19 cellular contexts compared by ENCODE assay signal in genomic region chr1:15692121-15692682, GRCh38. TPM values are rescaled to one million over a fixed set of nuclear protein-coding genes. Genes with fewer than 3 reads are reported as not detected.
DNase-seq lines count a peak whose midpoint lies in the region; ATAC-seq, FAIRE-seq and TF ChIP-seq lines count a peak whose summit lies in the region.
"Had no signal": no experiment of that assay in that cellular context is flagged by ENCODE, and none has a peak within 500 bp of the region (broad histone marks: within the 10 kb centered on the region; RNA-seq: fewer than 3 reads in every experiment).

No MANE protein-coding gene starts in this region.

- in situ Hi-C loops in HepG2 (cut with HindIII; ENCODE audit: extremely low pct_ligation_motif_present, low pct_unique_long_range_greater_than_20kb) = no loop called here

- H3K27me3 ChIP-seq in liver (ENCODE audit: control insufficient read depth in 4 of 4, insufficient read depth in 4 of 4, low read length in 3 of 4) (no peaks in the 10 kb centered on the region), HepG2 (ENCODE audit: control insufficient read depth in 1 of 2, insufficient read depth in 2 of 2, low read length in 2 of 2) (no peaks in the 10 kb centered on the region), vagina (no peaks in the 10 kb centered on the region)

- peaks cover 31% of the 10 kb centered on the region for H3K4me1 Mint-ChIP-seq in chondrocyte (ENCODE audit: low read depth)

- H3K9me3 ChIP-seq in liver (ENCODE audit: control insufficient read depth in 4 of 4, low read length in 3 of 4) (no peaks in the 10 kb centered on the region), HepG2 (ENCODE audit: low read length) (no peaks in the 10 kb centered on the region), vagina (no peaks in the 10 kb centered on the region)

- FAIRE-seq in HepG2 (lab: Jason Lieb, UNC) (no peak), GM12891 (lab: Jason Lieb, UNC) (no peak)
- FAIRE-seq: urothelium cell line had no signal

- H3K9ac ChIP-seq in liver (ENCODE audit: low read depth in 1 of 2, low read length in 2 of 2) (no peak overlapping the region), HepG2 (ENCODE audit: insufficient read depth, low read depth, low read length) (no peak overlapping the region)

- H3K9me3 Mint-ChIP-seq in chondrocyte (ENCODE audit: low read depth) = no peaks in the 10 kb centered on the region

- H3K4me3 ChIP-seq in liver (ENCODE audit: low read depth in 1 of 3, low read length in 3 of 3) = no peak overlapping the region
- H3K4me3 ChIP-seq in HepG2 (replicated peaks in 1 of 3; ENCODE audit: insufficient read depth in 1 of 3, low read depth in 2 of 3, low read length in 3 of 3) = no peak overlapping the region
- H3K4me3 ChIP-seq in vagina = no peak overlapping the region

- H2AFZ ChIP-seq in HepG2 (ENCODE audit: low read length) = no peak overlapping the region

- H3K4me1 ChIP-seq in liver (ENCODE audit: control insufficient read depth in 4 of 4, insufficient read depth in 4 of 4, low read length in 3 of 4) = peaks cover 0 to 5% (median 0%) of the 10 kb centered on the region in 4 donors
- H3K4me1 ChIP-seq in HepG2 (ENCODE audit: insufficient read depth, low read length) = peaks cover 9% of the 10 kb centered on the region; the same call in 1 of the 2 replicates
- H3K4me1 ChIP-seq in vagina = peaks cover 58% of the 10 kb centered on the region

- H3K4me3 Mint-ChIP-seq in chondrocyte (ENCODE audit: unreplicated experiment) = no peak overlapping the region

- H4K20me1 ChIP-seq in HepG2 (ENCODE audit: insufficient read depth, low read length) = no peaks in the 10 kb centered on the region

- no peaks in the 10 kb centered on the region for H3K36me3 ChIP-seq in liver (ENCODE audit: control insufficient read depth in 4 of 4, insufficient read depth in 3 of 4, low read depth in 1 of 4, low read length in 3 of 4)
- H3K36me3 ChIP-seq in HepG2 (replicated peaks in 1 of 2; ENCODE audit: control insufficient read depth in 1 of 2, insufficient read depth in 2 of 2, low read length in 2 of 2) = peaks cover 5 to 10% of the 10 kb centered on the region in 2 experiments; a peak in 4 of 5 replicates
- H3K36me3 ChIP-seq in vagina = no peaks in the 10 kb centered on the region

- POLR2A ChIA-PET in HepG2 (lab: Yijun Ruan, JAX) = no interaction called here
- POLR2A ChIA-PET in HEK293T (lab: Yijun Ruan, JAX) = interaction anchor here (0.7 kb wide), 1 partner anchor 304 kb away, joined by 3 read pairs; no protein-coding TSS in a partner anchor

- peak overlapping the region; percentile 75 for H3K27ac Mint-ChIP-seq in chondrocyte (ENCODE audit: unreplicated experiment)

- TF ChIP-seq POLR2A in HepG2 (IDR thresholded peaks at IDR 0.05; ENCODE audit: insufficient read depth in 1 of 2, low read depth in 2 of 2, low read length in 2 of 2) (no peak), vagina (IDR thresholded peaks at IDR 0.05) (no peak), GM12891 (IDR thresholded peaks at IDR 0.05; ENCODE audit: low read depth, low read length) (no peak)

- no peaks in the 10 kb centered on the region for H3K27me3 Mint-ChIP-seq in chondrocyte (ENCODE audit: low read depth)

- WGBS in liver = 69% methylated on average over 5 of the region's 5 CpGs
- WGBS in HepG2 (ENCODE audit: low lambda C conversion rate) = 93% methylated on average over 5 of the region's 5 CpGs

- TF ChIP-seq CTCF in liver (IDR thresholded peaks at IDR 0.05; ENCODE audit: low read depth, low read length, missing input control) (no peak), HepG2 (CRISPR knock-in tag; IDR thresholded peaks at IDR 0.05) (no peak), chondrocyte (IDR thresholded peaks at IDR 0.05) (no peak), vagina (IDR thresholded peaks at IDR 0.05) (no peak)

- H3K79me2 ChIP-seq in HepG2 (ENCODE audit: insufficient read depth, low read length) = peaks cover 24% of the 10 kb centered on the region

- TF ChIP-seq EP300 in HepG2 (IDR thresholded peaks at IDR 0.05; ENCODE audit: low read depth in 2 of 2, low read length in 2 of 2) (no peak), HepG2 (CRISPR knock-in tag; IDR thresholded peaks at IDR 0.05; ENCODE audit: borderline replicate concordance) (no peak)

- intact Hi-C loops in HepG2 (cut with micrococcal nuclease; ENCODE audit: unreplicated experiment) (no loop called here), vagina (cut with DNase I) (no loop called here)

- no TSS peak for BruUV-seq in HepG2 (replicated peaks; lab: Mats Ljungman, UMichigan)

- no peak for DNase-seq in HepG2 (ENCODE audit: low spot score)
- no peak for DNase-seq in chondrocyte (ENCODE audit: low spot score)
- DNase-seq in lung microvascular endothelial cell (ENCODE audit: low read depth in 2 of 2) = peak; percentile 31 to 44
- no peak for DNase-seq in vagina (ENCODE audit: extremely low spot score in 2 of 2)
- no peak for DNase-seq in NCI-H82 treated with DMSO at 0.1 percent for 48 hours (lab: John Stamatoyannopoulos, UW; ENCODE audit: unreplicated experiment)
- DNase-seq in GM12891 (ENCODE audit: insufficient read length, low spot score) = no peak
- DNase-seq in HEK293T (ENCODE audit: extremely low spot score) = no peak
- DNase-seq: activated CD4-positive, alpha-beta T cell treated with anti-CD3 and anti-CD28 coated beads for 48 hours; activated effector memory CD4-positive, alpha-beta T cell treated with Interleukin-2 at 50 U/mL for 16 hours; central memory CD4-positive, alpha-beta T cell; DND-41; mammary epithelial cell; NCI-H1092 treated with DMSO at 0.1 percent for 48 hours; OCI-M1; stimulated activated CD8-positive, alpha-beta memory T cell treated with anti-CD3 and anti-CD28 coated beads, Interleukin-4, amount 100 ng/mL, for 48 hours had no signal

- H3K27ac ChIP-seq in liver (ENCODE audit: low read depth in 1 of 2, low read length in 2 of 2) (no peak overlapping the region), HepG2 (ENCODE audit: extremely low read length, insufficient read depth, low read length) (no peak overlapping the region), vagina (peak overlapping the region; percentile 39)

- H3K4me2 ChIP-seq in HepG2 (ENCODE audit: low read depth, low read length) = no peak overlapping the region

- peaks cover 3% of the 10 kb centered on the region for H3K36me3 Mint-ChIP-seq in chondrocyte (ENCODE audit: low read depth)

- TF ChIP-seq RAD21 in liver (IDR thresholded peaks at IDR 0.05) = peak in 1 of 2 donors; percentile 8
- TF ChIP-seq RAD21 in HepG2 (CRISPR knock-in tag; IDR thresholded peaks at IDR 0.05) = no peak

- CTCF ChIA-PET in HepG2 (lab: Yijun Ruan, JAX; ENCODE audit: low intra/inter-chr PET ratio, low total read pairs) = no interaction called here
- CTCF ChIA-PET in HEK293T (lab: Yijun Ruan, JAX) = no interaction called here

- no peak for ATAC-seq in HepG2
- ATAC-seq: esophagus mucosa had no signal

RNA-seq across cellular contexts. Expression of gene PLEKHM2, which starts 8.1 kb away (rescaled TPM):
- total RNA-seq in liver (10 to 100 TPM; 18.9 to 22.6 TPM), HepG2 (2016; rRNA removed; fragmentation: Illumina TruSeq; extraction: Trizol) (16.0 and 16.5 TPM in 2 replicates), chondrocyte (63.6 to 68.3 TPM (median 66.0 TPM) in 3 replicates), lung microvascular endothelial cell (34.2 and 44.2 TPM in 2 replicates), vagina (56.2 TPM)
- polyA plus RNA-seq in liver (10 to 100 TPM in 1 of 2 donors, 1 to 10 TPM in 1; 4.1 to 15.1 TPM), HepG2 (2011; rRNA removed) (27.3 and 34.0 TPM in 2 replicates)
- total RNA-seq in HepG2 (2016; cell fraction: cytosol; rRNA removed; fragmentation: Illumina TruSeq; extraction: Trizol; ENCODE audit: low read depth) = 8.1 TPM in 2 replicates
- 13.6 and 18.8 TPM in 2 replicates for total RNA-seq in HepG2 (2016; cell fraction: insoluble cytoplasmic fraction; rRNA removed; fragmentation: Illumina TruSeq; extraction: Trizol)
- 24.3 and 24.5 TPM in 2 replicates for total RNA-seq in HepG2 (2016; cell fraction: membrane; rRNA removed; fragmentation: Illumina TruSeq; extraction: Trizol)
- total RNA-seq in HepG2 (2016; cell fraction: nucleus; rRNA removed; fragmentation: Illumina TruSeq; extraction: Trizol) = 11.3 and 15.4 TPM in 2 replicates
- 18.9 and 29.3 TPM in 2 replicates for polyA plus RNA-seq in HepG2 (2011; cell fraction: cytosol; rRNA removed)
- polyA plus RNA-seq in HepG2 (2011; cell fraction: nucleus; rRNA removed) = 58.0 and 66.7 TPM in 2 replicates
- 15.7 and 19.3 TPM in 2 replicates for polyA plus RNA-seq in HepG2 (2012)
- 8.8 and 9.4 TPM in 2 replicates for polyA plus RNA-seq in HepG2 (2016; cell fraction: cytosol; fragmentation: Illumina TruSeq; extraction: Trizol; ENCODE audit: low read depth)
- 16.1 and 23.7 TPM in 2 replicates for polyA plus RNA-seq in HepG2 (2016; cell fraction: insoluble cytoplasmic fraction; fragmentation: Illumina TruSeq; extraction: Trizol; ENCODE audit: low read depth)
- 20.7 and 24.2 TPM in 2 replicates for polyA plus RNA-seq in HepG2 (2016; cell fraction: membrane; fragmentation: Illumina TruSeq; extraction: Trizol; ENCODE audit: low read depth)
- 32.6 and 36.7 TPM in 2 replicates for polyA plus RNA-seq in HepG2 (2016; cell fraction: nucleus; fragmentation: Illumina TruSeq; extraction: Trizol; ENCODE audit: insufficient read depth, low read depth)
- 51.5 and 64.7 TPM in 2 replicates for polyA minus RNA-seq in HepG2 (2011; rRNA and poly(A)+ RNA removed; ENCODE audit: low replicate concordance)
- 18.3 and 18.9 TPM in 2 replicates for polyA minus RNA-seq in HepG2 (2011; cell fraction: cytosol; rRNA and poly(A)+ RNA removed)
- 8.8 and 9.9 TPM in 2 replicates for polyA minus RNA-seq in HepG2 (2011; cell fraction: nucleus; rRNA and poly(A)+ RNA removed)
- 27.3 TPM for polyA plus RNA-seq in GM12891 (2012; ENCODE audit: low read depth, missing spikeins)

RNA-seq across cellular contexts. Expression of gene SLC25A34, which starts 43.9 kb away (rescaled TPM):
- 1 to 10 TPM in 1 of 2 donors, under 1 TPM in 1; 0.79 to 7.3 TPM for total RNA-seq in liver
- polyA plus RNA-seq in liver = 1 to 10 TPM; 1.8 to 3.1 TPM
- 0.13 TPM in 1 of 2 replicates, not detected in the other for total RNA-seq in HepG2 (2016; rRNA removed; fragmentation: Illumina TruSeq; extraction: Trizol)
- total RNA-seq in HepG2 (2016; cell fraction: cytosol; rRNA removed; fragmentation: Illumina TruSeq; extraction: Trizol; ENCODE audit: low read depth) = not detected in 2 replicates
- total RNA-seq in HepG2 (2016; cell fraction: insoluble cytoplasmic fraction; rRNA removed; fragmentation: Illumina TruSeq; extraction: Trizol) = 0.13 and 0.15 TPM in 2 replicates
- total RNA-seq in HepG2 (2016; cell fraction: membrane; rRNA removed; fragmentation: Illumina TruSeq; extraction: Trizol) = 0.09 TPM in 1 of 2 replicates, not detected in the other
- 0.41 TPM in 1 of 2 replicates, not detected in the other for total RNA-seq in HepG2 (2016; cell fraction: nucleus; rRNA removed; fragmentation: Illumina TruSeq; extraction: Trizol)
- 0.18 TPM in 2 replicates for polyA plus RNA-seq in HepG2 (2011; rRNA removed)
- 0.12 and 0.16 TPM in 2 replicates for polyA plus RNA-seq in HepG2 (2011; cell fraction: cytosol; rRNA removed)
- polyA plus RNA-seq in HepG2 (2011; cell fraction: nucleus; rRNA removed) = 0.33 and 0.35 TPM in 2 replicates
- 0.07 TPM in 1 of 2 replicates, not detected in the other for polyA plus RNA-seq in HepG2 (2012)
- not detected in 2 replicates for polyA plus RNA-seq in HepG2 (2016; cell fraction: cytosol; fragmentation: Illumina TruSeq; extraction: Trizol; ENCODE audit: low read depth)
- 0.10 TPM in 1 of 2 replicates, not detected in the other for polyA plus RNA-seq in HepG2 (2016; cell fraction: insoluble cytoplasmic fraction; fragmentation: Illumina TruSeq; extraction: Trizol; ENCODE audit: low read depth)
- 0.08 TPM in 1 of 2 replicates, not detected in the other for polyA plus RNA-seq in HepG2 (2016; cell fraction: membrane; fragmentation: Illumina TruSeq; extraction: Trizol; ENCODE audit: low read depth)
- 0.15 and 0.21 TPM in 2 replicates for polyA plus RNA-seq in HepG2 (2016; cell fraction: nucleus; fragmentation: Illumina TruSeq; extraction: Trizol; ENCODE audit: insufficient read depth, low read depth)
- polyA minus RNA-seq in HepG2 (2011; rRNA and poly(A)+ RNA removed; ENCODE audit: low replicate concordance) = 0.04 and 0.42 TPM in 2 replicates
- polyA minus RNA-seq in HepG2 (2011; cell fraction: cytosol; rRNA and poly(A)+ RNA removed) = not detected in 2 replicates
- 0.12 TPM in 1 of 2 replicates, not detected in the other for polyA minus RNA-seq in HepG2 (2011; cell fraction: nucleus; rRNA and poly(A)+ RNA removed)
- total RNA-seq in chondrocyte = 0.90 to 1.9 TPM (median 1.3 TPM) in 3 replicates
- total RNA-seq in lung microvascular endothelial cell = 0.22 and 0.60 TPM in 2 replicates
- 3.2 TPM for total RNA-seq in vagina
- 0.42 TPM for polyA plus RNA-seq in GM12891 (2012; ENCODE audit: low read depth, missing spikeins)

RNA-seq across cellular contexts. Expression of gene TMEM82, which starts 50.1 kb away (rescaled TPM):
- total RNA-seq in liver (1 to 10 TPM; 5.6 to 5.8 TPM), HepG2 (2016; rRNA removed; fragmentation: Illumina TruSeq; extraction: Trizol) (0.29 and 0.97 TPM in 2 replicates), chondrocyte (not detected in 3 replicates), lung microvascular endothelial cell (not detected in 2 replicates), vagina (not detected)
- polyA plus RNA-seq in liver (10 to 100 TPM; 20.9 to 26.3 TPM), HepG2 (2011; rRNA removed) (0.24 and 0.40 TPM in 2 replicates)
- 0.71 and 0.79 TPM in 2 replicates for total RNA-seq in HepG2 (2016; cell fraction: cytosol; rRNA removed; fragmentation: Illumina TruSeq; extraction: Trizol; ENCODE audit: low read depth)
- 0.43 and 0.58 TPM in 2 replicates for total RNA-seq in HepG2 (2016; cell fraction: insoluble cytoplasmic fraction; rRNA removed; fragmentation: Illumina TruSeq; extraction: Trizol)
- total RNA-seq in HepG2 (2016; cell fraction: membrane; rRNA removed; fragmentation: Illumina TruSeq; extraction: Trizol) = 0.43 and 0.45 TPM in 2 replicates
- total RNA-seq in HepG2 (2016; cell fraction: nucleus; rRNA removed; fragmentation: Illumina TruSeq; extraction: Trizol) = 0.41 and 0.75 TPM in 2 replicates
- polyA plus RNA-seq in HepG2 (2011; cell fraction: cytosol; rRNA removed) = 0.28 and 0.51 TPM in 2 replicates
- 0.58 and 0.85 TPM in 2 replicates for polyA plus RNA-seq in HepG2 (2011; cell fraction: nucleus; rRNA removed)
- 0.32 and 0.44 TPM in 2 replicates for polyA plus RNA-seq in HepG2 (2012)
- polyA plus RNA-seq in HepG2 (2016; cell fraction: cytosol; fragmentation: Illumina TruSeq; extraction: Trizol; ENCODE audit: low read depth) = 0.60 and 0.79 TPM in 2 replicates
- 0.37 and 0.50 TPM in 2 replicates for polyA plus RNA-seq in HepG2 (2016; cell fraction: insoluble cytoplasmic fraction; fragmentation: Illumina TruSeq; extraction: Trizol; ENCODE audit: low read depth)
- polyA plus RNA-seq in HepG2 (2016; cell fraction: membrane; fragmentation: Illumina TruSeq; extraction: Trizol; ENCODE audit: low read depth) = 0.64 and 0.87 TPM in 2 replicates
- 1.1 and 1.5 TPM in 2 replicates for polyA plus RNA-seq in HepG2 (2016; cell fraction: nucleus; fragmentation: Illumina TruSeq; extraction: Trizol; ENCODE audit: insufficient read depth, low read depth)
- polyA minus RNA-seq in HepG2 (2011; rRNA and poly(A)+ RNA removed; ENCODE audit: low replicate concordance) = 0.92 TPM in 1 of 2 replicates, not detected in the other
- 0.44 and 0.59 TPM in 2 replicates for polyA minus RNA-seq in HepG2 (2011; cell fraction: cytosol; rRNA and poly(A)+ RNA removed)
- 0.62 TPM in 1 of 2 replicates, not detected in the other for polyA minus RNA-seq in HepG2 (2011; cell fraction: nucleus; rRNA and poly(A)+ RNA removed)
- not detected for polyA plus RNA-seq in GM12891 (2012; ENCODE audit: low read depth, missing spikeins)
- total RNA-seq: esophagus mucosa, HT1080, mammary epithelial cell had no signal
- polyA plus RNA-seq: mammary epithelial cell had no signal

Comparison
In these comparisons a context has a peak if more than half of its experiments do, and no peak if none do; other contexts are left out.
1. DNase-seq: peak in lung microvascular endothelial cell (2 of 2); none in HepG2 (single experiment), chondrocyte (single experiment), vagina (0 of 2), NCI-H82 treated with DMSO at 0.1 percent for 48 hours (single experiment), GM12891 (single experiment) and HEK293T (single experiment).